1 cellular context compared by ENCODE assay signal in genomic region chr2:186639939-186640338, GRCh38.
TF ChIP-seq lines count a peak whose summit lies in the region.

No MANE protein-coding gene starts in this region.

TF ChIP-seq in GM23338, 12 proteins besides CTCF, POLR2A, EP300 and RAD21 (continued from another document):
- TF ChIP-seq ZNF462 (CRISPR knock-in tag; IDR thresholded peaks at IDR 0.05): no peak
- TF ChIP-seq JUNB (IDR thresholded peaks at IDR 0.05; ENCODE audit: unreplicated experiment): no peak
- no peak for TF ChIP-seq EZH2phosphoT487 (IDR thresholded peaks at IDR 0.05; ENCODE audit: unreplicated experiment)
- no peak for TF ChIP-seq STAT1 (IDR thresholded peaks at IDR 0.05; ENCODE audit: unreplicated experiment)
- no peak for TF ChIP-seq ZNF114 (CRISPR knock-in tag; IDR thresholded peaks at IDR 0.05)
- no peak for TF ChIP-seq POLR2AphosphoS5 (IDR thresholded peaks at IDR 0.05; ENCODE audit: low read depth)
- TF ChIP-seq CREB1 (CRISPR knock-in tag; IDR thresholded peaks at IDR 0.05; ENCODE audit: low read depth): no peak
